In the genomic region with DNA sequence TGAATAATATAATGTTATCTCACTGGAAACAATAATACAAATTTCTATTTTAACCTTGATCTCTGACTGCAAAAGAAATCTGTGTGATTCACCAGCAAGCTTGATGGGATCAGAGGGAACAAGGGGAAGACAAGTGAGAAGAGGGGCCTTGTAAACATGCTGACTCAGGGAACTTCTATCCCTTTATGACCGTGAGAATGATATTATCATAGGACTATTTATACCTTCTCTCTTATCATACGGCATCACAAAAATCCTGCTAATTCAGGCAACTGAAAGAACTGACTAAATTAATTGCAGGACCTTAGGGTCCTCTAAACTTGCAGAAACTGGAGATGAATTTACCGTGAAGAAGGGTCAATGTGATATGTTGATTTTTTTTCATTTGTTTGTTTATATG, we compare ENCODE assay signal across 1 cellular context.
A peak's percentile ranks its signal among the peaks of the same experiment; 100 is the strongest.
TF ChIP-seq lines count a peak whose summit lies in the region.

No MANE protein-coding gene starts in this region.

TF ChIP-seq in HepG2, 621 proteins besides CTCF, POLR2A, EP300 and RAD21 (continued from another document):
- TF ChIP-seq, protein P1, sequence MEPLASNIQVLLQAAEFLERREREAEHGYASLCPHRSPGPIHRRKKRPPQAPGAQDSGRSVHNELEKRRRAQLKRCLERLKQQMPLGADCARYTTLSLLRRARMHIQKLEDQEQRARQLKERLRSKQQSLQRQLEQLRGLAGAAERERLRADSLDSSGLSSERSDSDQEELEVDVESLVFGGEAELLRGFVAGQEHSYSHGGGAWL (CRISPR knock-in tag; IDR thresholded peaks at IDR 0.05): no peak
- TF ChIP-seq MAFF (IDR thresholded peaks at IDR 0.05; ENCODE audit: low read depth, low read length): peak; percentile 94
